ENCODE assay signal across 8 cellular contexts in the genomic region with DNA sequence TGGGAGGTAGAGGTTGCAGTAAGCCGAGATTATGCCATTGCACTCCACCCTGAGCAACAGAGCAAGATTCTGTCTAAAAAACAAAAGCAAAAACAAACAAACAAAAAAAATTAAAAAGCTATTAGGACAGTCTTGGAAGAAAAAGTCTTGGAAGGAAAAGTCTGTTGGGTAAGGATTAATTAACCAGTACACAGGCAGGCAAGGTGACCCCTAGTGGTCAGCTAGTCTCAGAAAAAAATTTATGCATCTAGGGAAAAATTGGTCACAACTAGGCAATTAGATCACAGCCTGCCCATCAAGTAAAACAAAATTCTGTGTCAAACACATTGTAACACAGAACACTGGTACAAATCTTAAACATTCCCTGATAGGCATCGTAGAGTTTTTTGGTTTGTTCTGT. TPM values are rescaled to one million over a fixed set of nuclear protein-coding genes. Genes with fewer than 3 reads are reported as not detected.
A peak's percentile ranks its signal among the peaks of the same experiment; 100 is the strongest.
DNase-seq lines count a peak whose midpoint lies in the region; ATAC-seq, FAIRE-seq and TF ChIP-seq lines count a peak whose summit lies in the region.

No MANE protein-coding gene starts in this region.

- no peaks in the 10 kb centered on the region for H3K4me1 ChIP-seq in thyroid gland

- no peaks in the 10 kb centered on the region for H3K27me3 ChIP-seq in thyroid gland

- intact Hi-C loops in thyroid gland (cut with DNase I): no loop called here

- H3K27ac ChIP-seq in thyroid gland: no peak overlapping the region

- TF ChIP-seq CTCF in D721Med (IDR thresholded peaks at IDR 0.05; ENCODE audit: insufficient read depth, missing control alignments): peak; percentile 47
- peak; percentile 65 for TF ChIP-seq CTCF in HFF-Myc (IDR thresholded peaks at IDR 0.05; ENCODE audit: low read depth, low read length, missing control alignments)
- TF ChIP-seq CTCF in thyroid gland (IDR thresholded peaks at IDR 0.05): peak; percentile 34 to 72 (median 46)

- H3K36me3 ChIP-seq in thyroid gland: no peaks in the 10 kb centered on the region

- no peak for DNase-seq in D721Med (ENCODE audit: insufficient read length, low spot score)
- no peak for DNase-seq in HFF-Myc (ENCODE audit: extremely low read depth, low read depth)
- peak; percentile 7 to 40 for DNase-seq in SW 1271 (lab: John Stamatoyannopoulos, UW)
- DNase-seq in frontal cortex (ENCODE audit: low spot score in 2 of 2): no peak
- peak; percentile 5 to 23 for DNase-seq in thyroid gland
- no peak for DNase-seq in effector CD4-positive, alpha-beta T cell
- DNase-seq in ureter (ENCODE audit: low spot score): no peak

- ATAC-seq in HG03139 (IDR thresholded peaks at IDR 0.05; ENCODE audit: unreplicated experiment): no peak

- FAIRE-seq in D721Med (lab: Jason Lieb, UNC) (no peak), frontal cortex (lab: Jason Lieb, UNC) (peak; percentile 81)

- TF ChIP-seq POLR2A in thyroid gland (IDR thresholded peaks at IDR 0.05): no peak

- H3K4me3 ChIP-seq in HFF-Myc (replicated peaks; ENCODE audit: low read depth, low read length) (no peak overlapping the region), thyroid gland (replicated peaks in 1 of 3) (no peak overlapping the region)

- 88 to 91% methylated on average over 2 of the region's 2 CpGs for WGBS in thyroid gland, 2 donors

- no peaks in the 10 kb centered on the region for H3K9me3 ChIP-seq in thyroid gland

RNA-seq across cellular contexts. Expression of a gene that starts 6.7 kb away (rescaled TPM):
- total RNA-seq in frontal cortex (not detected), thyroid gland (10 to 100 TPM in 1 of 4 donors, 1 to 10 TPM in 1, under 1 TPM in 2; 0.59 to 12.4 (median 1.5) TPM), ureter (12.3 TPM)

RNA-seq across cellular contexts. Expression of a gene that starts 43.6 kb away (rescaled TPM):
- 13.9 TPM for total RNA-seq in frontal cortex
- 10 to 100 TPM; 13.0 to 32.3 (median 27.0) TPM for total RNA-seq in thyroid gland
- 83.5 TPM for total RNA-seq in ureter

Comparison
In these comparisons a context has a peak if more than half of its experiments do, and no peak if none do; other contexts are left out.
1. DNase-seq: peak in SW 1271 (2 of 2) and thyroid gland (2 of 2); none in D721Med (single experiment), HFF-Myc (single experiment), frontal cortex (0 of 2), effector CD4-positive, alpha-beta T cell (single experiment) and ureter (single experiment).
2. Peak in every context shown above with its lines, with median percentiles within 50 percentile points of each other: CTCF ChIP-seq.